In the genomic region with DNA sequence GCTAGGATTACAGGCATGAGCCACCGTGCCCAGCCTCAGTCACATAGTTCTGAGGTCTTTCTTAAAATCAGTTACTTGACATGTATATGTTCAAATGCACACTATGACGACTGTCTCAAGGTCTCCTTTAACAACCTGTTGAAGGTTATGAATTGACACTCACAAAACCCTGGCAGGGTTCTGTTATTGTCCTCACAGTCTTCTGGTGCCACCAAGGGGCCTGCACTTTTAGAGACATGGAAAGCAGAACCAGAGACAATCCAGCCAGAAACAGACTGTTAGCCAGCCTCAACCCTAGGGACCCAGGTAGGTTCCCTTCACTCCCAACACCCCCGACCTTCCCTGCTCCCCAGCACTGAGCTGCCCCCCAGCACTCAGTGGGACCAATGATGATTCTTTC, we compare ENCODE assay signal across 40 cellular contexts. TPM values are rescaled to one million over a fixed set of nuclear protein-coding genes. Genes with fewer than 3 reads are reported as not detected.
"Had no signal": no experiment of that assay in that cellular context is flagged by ENCODE, and none has a peak within 500 bp of the region (broad histone marks: within the 10 kb centered on the region; RNA-seq: fewer than 3 reads in every experiment).

No MANE protein-coding gene starts in this region.

- DNase-seq: activated CD4-positive, alpha-beta memory T cell treated with anti-CD3 and anti-CD28 coated beads for 36 hours; activated CD4-positive, alpha-beta T cell treated with anti-CD3 and anti-CD28 coated beads for 1 hour; activated CD4-positive, alpha-beta T cell treated with anti-CD3 and anti-CD28 coated beads for 36 hours; activated CD4-positive, alpha-beta T cell treated with anti-CD3 and anti-CD28 coated beads for 48 hours; activated CD4-positive, alpha-beta T cell treated with anti-CD3 and anti-CD28 coated beads, Interleukin-2, amount 10 ng/mL, durations not matched to agents 7 days and 5 days; activated CD4-positive, alpha-beta T cell treated with anti-CD3 and anti-CD28 coated beads, Interleukin-2, amount 50 U/mL, for 4 hours; activated CD4-positive, CD25-positive, alpha-beta regulatory T cell; activated CD8-positive, alpha-beta memory T cell treated with anti-CD3 and anti-CD28 coated beads, Interleukin-2, amount 50 U/mL, for 4 hours; activated CD8-positive, alpha-beta T cell treated with anti-CD3 and anti-CD28 coated beads for 36 hours; activated effector memory CD4-positive, alpha-beta T cell treated with anti-CD3 and anti-CD28 coated beads, Interleukin-2, amount 50 U/mL, for 16 hours; activated gamma-delta T cell treated with Interleukin-2 at 50 U/mL for 16 hours; activated naive CD4-positive, alpha-beta T cell treated with anti-CD3 and anti-CD28 coated beads, Interleukin-2, amount 50 U/mL, for 16 hours; activated naive CD4-positive, alpha-beta T cell treated with Interleukin-2 at 50 U/mL for 16 hours; activated naive CD8-positive, alpha-beta T cell treated with anti-CD3 and anti-CD28 coated beads for 36 hours; activated T-cell treated with anti-CD3 and anti-CD28 coated beads for 4 hours; activated T-cell treated with anti-CD3 and anti-CD28 coated beads, Interleukin-2, amount 50 U/mL, for 1 hour; activated T-cell treated with anti-CD3 and anti-CD28 coated beads, Interleukin-2, amount 50 U/mL, for 4 hours; activated T-cell treated with anti-CD3 and anti-CD28 coated beads, Interleukin-2, amount 50 U/mL, for 72 hours; adrenal gland; amniotic stem cell; aorta; body of pancreas; brain microvascular endothelial cell; central memory CD4-positive, alpha-beta T cell; T-helper 1 cell; T-helper 2 cell; T-helper 9 cell; WERI-Rb-1 had no signal

- H3K4me3 ChIP-seq: adrenal gland, body of pancreas, breast epithelium had no signal

- H3K4me1 ChIP-seq: adrenal gland, body of pancreas, breast epithelium had no signal

- H3K36me3 ChIP-seq: adrenal gland, brain microvascular endothelial cell, breast epithelium, WERI-Rb-1 had no signal

- H3K4me3 Mint-ChIP-seq: activated CD4-positive, alpha-beta memory T cell treated with anti-CD3 and anti-CD28 coated beads for 36 hours; activated CD4-positive, alpha-beta T cell treated with anti-CD3 and anti-CD28 coated beads for 36 hours; activated CD4-positive, alpha-beta T cell treated with anti-CD3 and anti-CD28 coated beads, Interleukin-2, amount 10 ng/mL, durations not matched to agents 7 days and 5 days; activated CD8-positive, alpha-beta T cell treated with anti-CD3 and anti-CD28 coated beads for 36 hours; activated naive CD8-positive, alpha-beta T cell treated with anti-CD3 and anti-CD28 coated beads for 36 hours; activated T-cell treated with anti-CD3 and anti-CD28 coated beads, Interleukin-2, amount 50 U/mL, for 4 hours; activated T-cell treated with anti-CD3 and anti-CD28 coated beads, Interleukin-2, amount 50 U/mL, for 72 hours; activated T-helper 1 cell treated with anti-CD3 and anti-CD28 coated beads, Interleukin-12 subunit alpha, Interleukin-12 subunit beta, Interleukin-2, Interleukin-4 antibody, amounts not matched to agents 30 ng/mL and 10 ng/mL and 1 ng/mL, durations not matched to agents 14 hours and 24 hours and 36 hours; activated T-helper 17 cell treated with anti-CD3 and anti-CD28 coated beads, Interleukin-2, amount 50 U/mL, for 72 hours; T-helper 1 cell treated with Interleukin-12 subunit alpha and Interleukin-12 subunit beta and Interleukin-4 antibody, amounts not matched to agents 30 μg/mL and 1 μg/mL, for 36 hours; T-helper 2 cell treated with Interferon-gamma antibody and Interleukin-4, amounts not matched to agents 5 μg/mL and 100 μg/mL, for 36 hours; WTC11 had no signal

- H3K9me3 ChIP-seq: body of pancreas, breast epithelium had no signal

- H3K27ac Mint-ChIP-seq: activated CD4-positive, alpha-beta memory T cell treated with anti-CD3 and anti-CD28 coated beads for 36 hours; activated CD4-positive, alpha-beta T cell treated with anti-CD3 and anti-CD28 coated beads for 36 hours; activated CD4-positive, alpha-beta T cell treated with anti-CD3 and anti-CD28 coated beads, Interleukin-2, amount 10 ng/mL, durations not matched to agents 7 days and 5 days; activated CD8-positive, alpha-beta T cell treated with anti-CD3 and anti-CD28 coated beads for 36 hours; activated naive CD4-positive, alpha-beta T cell treated with anti-CD3 and anti-CD28 coated beads, Interleukin-2, amount 50 U/mL, for 72 hours; activated naive CD8-positive, alpha-beta T cell treated with anti-CD3 and anti-CD28 coated beads for 36 hours; activated T-cell treated with anti-CD3 and anti-CD28 coated beads, Interleukin-2, amount 50 U/mL, for 72 hours; activated T-helper 1 cell treated with anti-CD3 and anti-CD28 coated beads, Interleukin-12 subunit alpha, Interleukin-12 subunit beta, Interleukin-2, Interleukin-4 antibody, amounts not matched to agents 30 ng/mL and 10 ng/mL and 1 ng/mL, durations not matched to agents 14 hours and 24 hours and 36 hours; activated T-helper 17 cell treated with anti-CD3 and anti-CD28 coated beads, Interleukin-2, amount 50 U/mL, for 72 hours; T-helper 1 cell treated with Interleukin-12 subunit alpha and Interleukin-12 subunit beta and Interleukin-4 antibody, amounts not matched to agents 30 μg/mL and 1 μg/mL, for 36 hours; T-helper 2 cell treated with Interferon-gamma antibody and Interleukin-4, amounts not matched to agents 5 μg/mL and 100 μg/mL, for 36 hours; WTC11 had no signal

- H3K4me1 Mint-ChIP-seq: activated CD4-positive, alpha-beta T cell treated with anti-CD3 and anti-CD28 coated beads for 36 hours; activated CD4-positive, alpha-beta T cell treated with anti-CD3 and anti-CD28 coated beads, Interleukin-2, amount 10 ng/mL, durations not matched to agents 7 days and 5 days; activated naive CD8-positive, alpha-beta T cell treated with anti-CD3 and anti-CD28 coated beads for 36 hours; activated T-helper 17 cell treated with anti-CD3 and anti-CD28 coated beads, Interleukin-2, amount 50 U/mL, for 72 hours had no signal

- ATAC-seq: activated CD4-positive, alpha-beta T cell treated with anti-CD3 and anti-CD28 coated beads for 36 hours; activated CD4-positive, CD25-positive, alpha-beta regulatory T cell treated with anti-CD3 and anti-CD28 coated beads, Interleukin-2, amount 50 U/mL, for 24 hours; activated CD8-positive, alpha-beta T cell treated with anti-CD3 and anti-CD28 coated beads for 36 hours; activated naive CD4-positive, alpha-beta T cell treated with anti-CD3 and anti-CD28 coated beads, Interleukin-2, amount 50 U/mL, for 72 hours; activated T-cell treated with anti-CD3 and anti-CD28 coated beads, Interleukin-2, amount 50 U/mL, for 4 hours; activated T-cell treated with anti-CD3 and anti-CD28 coated beads, Interleukin-2, amount 50 U/mL, for 72 hours; activated T-helper 17 cell treated with anti-CD3 and anti-CD28 coated beads, Interleukin-2, amount 50 U/mL, for 72 hours; body of pancreas; WTC11 had no signal

- H3K27me3 ChIP-seq: adrenal gland, body of pancreas, brain microvascular endothelial cell, breast epithelium had no signal

- H3K9me3 Mint-ChIP-seq: activated CD4-positive, alpha-beta memory T cell treated with anti-CD3 and anti-CD28 coated beads for 36 hours; activated CD4-positive, alpha-beta T cell treated with anti-CD3 and anti-CD28 coated beads, Interleukin-2, amount 10 ng/mL, durations not matched to agents 7 days and 5 days; activated CD8-positive, alpha-beta T cell treated with anti-CD3 and anti-CD28 coated beads for 36 hours; activated naive CD4-positive, alpha-beta T cell treated with anti-CD3 and anti-CD28 coated beads, Interleukin-2, amount 50 U/mL, for 72 hours; activated T-cell treated with anti-CD3 and anti-CD28 coated beads, Interleukin-2, amount 50 U/mL, for 4 hours; activated T-cell treated with anti-CD3 and anti-CD28 coated beads, Interleukin-2, amount 50 U/mL, for 72 hours; activated T-helper 1 cell treated with anti-CD3 and anti-CD28 coated beads, Interleukin-12 subunit alpha, Interleukin-12 subunit beta, Interleukin-2, Interleukin-4 antibody, amounts not matched to agents 30 ng/mL and 10 ng/mL and 1 ng/mL, durations not matched to agents 14 hours and 24 hours and 36 hours; activated T-helper 17 cell treated with anti-CD3 and anti-CD28 coated beads, Interleukin-2, amount 50 U/mL, for 72 hours; T-helper 1 cell treated with Interleukin-12 subunit alpha and Interleukin-12 subunit beta and Interleukin-4 antibody, amounts not matched to agents 30 μg/mL and 1 μg/mL, for 36 hours; T-helper 2 cell treated with Interferon-gamma antibody and Interleukin-4, amounts not matched to agents 5 μg/mL and 100 μg/mL, for 36 hours had no signal

- H3K36me3 Mint-ChIP-seq: activated CD4-positive, alpha-beta memory T cell treated with anti-CD3 and anti-CD28 coated beads for 36 hours; activated naive CD4-positive, alpha-beta T cell treated with anti-CD3 and anti-CD28 coated beads, Interleukin-2, amount 50 U/mL, for 72 hours; activated naive CD8-positive, alpha-beta T cell treated with anti-CD3 and anti-CD28 coated beads for 36 hours; WTC11 had no signal

- H3K27ac ChIP-seq: adrenal gland, body of pancreas, brain microvascular endothelial cell, breast epithelium, WERI-Rb-1 had no signal

RNA-seq across cellular contexts. Expression of a gene that starts 26.4 kb away (rescaled TPM):
- total RNA-seq: activated CD4-positive, alpha-beta memory T cell treated with anti-CD3 and anti-CD28 coated beads for 36 hours; activated CD4-positive, alpha-beta T cell treated with anti-CD3 and anti-CD28 coated beads for 36 hours; activated CD4-positive, alpha-beta T cell treated with anti-CD3 and anti-CD28 coated beads, Interleukin-2, amount 10 ng/mL, durations not matched to agents 7 days and 5 days; activated CD8-positive, alpha-beta memory T cell treated with anti-CD3 and anti-CD28 coated beads for 36 hours; activated CD8-positive, alpha-beta T cell treated with anti-CD3 and anti-CD28 coated beads for 36 hours; activated naive CD4-positive, alpha-beta T cell treated with anti-CD3 and anti-CD28 coated beads, Interleukin-2, amount 50 U/mL, for 72 hours; activated naive CD8-positive, alpha-beta T cell treated with anti-CD3 and anti-CD28 coated beads for 36 hours; activated T-cell treated with anti-CD3 and anti-CD28 coated beads, Interleukin-2, amount 50 U/mL, for 4 hours; activated T-cell treated with anti-CD3 and anti-CD28 coated beads, Interleukin-2, amount 50 U/mL, for 72 hours; activated T-helper 1 cell treated with anti-CD3 and anti-CD28 coated beads, Interleukin-12 subunit alpha, Interleukin-12 subunit beta, Interleukin-2, Interleukin-4 antibody, amounts not matched to agents 30 ng/mL and 10 ng/mL and 1 ng/mL, durations not matched to agents 14 hours and 24 hours and 36 hours; activated T-helper 17 cell treated with anti-CD3 and anti-CD28 coated beads, Interleukin-2, amount 50 U/mL, for 72 hours; adrenal gland; aorta; astrocyte; body of pancreas; breast epithelium; cardiac septum; cerebellum; WTC11 had no signal
- polyA plus RNA-seq: adrenal gland, aorta had no signal
